ENCODE assay signal across 1 cellular context in genomic region chr14:33617154-33617553, GRCh38.
TF ChIP-seq lines count a peak whose summit lies in the region.

No MANE protein-coding gene starts in this region.

TF ChIP-seq in HepG2, 621 proteins besides CTCF, POLR2A, EP300 and RAD21 (continued from another document):
- no peak for TF ChIP-seq THAP9 (CRISPR knock-in tag; IDR thresholded peaks at IDR 0.05; ENCODE audit: borderline replicate concordance)
- no peak for TF ChIP-seq EEA1 (CRISPR knock-in tag; IDR thresholded peaks at IDR 0.05; ENCODE audit: borderline replicate concordance)
- TF ChIP-seq HCFC1 (IDR thresholded peaks at IDR 0.05; ENCODE audit: low read depth, low read length) = no peak
- no peak for TF ChIP-seq SRSF4 (IDR thresholded peaks at IDR 0.05; ENCODE audit: low read depth, low read length, poor library complexity, severe bottlenecking)
- TF ChIP-seq ZNF180 (CRISPR knock-in tag; IDR thresholded peaks at IDR 0.05; ENCODE audit: borderline replicate concordance, low read depth) = no peak
- no peak for TF ChIP-seq ATF6 (CRISPR knock-in tag; conservative IDR thresholded peaks at IDR 0.05)
- TF ChIP-seq ZSCAN20 (CRISPR knock-in tag; IDR thresholded peaks at IDR 0.05; ENCODE audit: borderline replicate concordance) = no peak
